Comparison of ENCODE assay signal across 9 cellular contexts in the genomic region with DNA sequence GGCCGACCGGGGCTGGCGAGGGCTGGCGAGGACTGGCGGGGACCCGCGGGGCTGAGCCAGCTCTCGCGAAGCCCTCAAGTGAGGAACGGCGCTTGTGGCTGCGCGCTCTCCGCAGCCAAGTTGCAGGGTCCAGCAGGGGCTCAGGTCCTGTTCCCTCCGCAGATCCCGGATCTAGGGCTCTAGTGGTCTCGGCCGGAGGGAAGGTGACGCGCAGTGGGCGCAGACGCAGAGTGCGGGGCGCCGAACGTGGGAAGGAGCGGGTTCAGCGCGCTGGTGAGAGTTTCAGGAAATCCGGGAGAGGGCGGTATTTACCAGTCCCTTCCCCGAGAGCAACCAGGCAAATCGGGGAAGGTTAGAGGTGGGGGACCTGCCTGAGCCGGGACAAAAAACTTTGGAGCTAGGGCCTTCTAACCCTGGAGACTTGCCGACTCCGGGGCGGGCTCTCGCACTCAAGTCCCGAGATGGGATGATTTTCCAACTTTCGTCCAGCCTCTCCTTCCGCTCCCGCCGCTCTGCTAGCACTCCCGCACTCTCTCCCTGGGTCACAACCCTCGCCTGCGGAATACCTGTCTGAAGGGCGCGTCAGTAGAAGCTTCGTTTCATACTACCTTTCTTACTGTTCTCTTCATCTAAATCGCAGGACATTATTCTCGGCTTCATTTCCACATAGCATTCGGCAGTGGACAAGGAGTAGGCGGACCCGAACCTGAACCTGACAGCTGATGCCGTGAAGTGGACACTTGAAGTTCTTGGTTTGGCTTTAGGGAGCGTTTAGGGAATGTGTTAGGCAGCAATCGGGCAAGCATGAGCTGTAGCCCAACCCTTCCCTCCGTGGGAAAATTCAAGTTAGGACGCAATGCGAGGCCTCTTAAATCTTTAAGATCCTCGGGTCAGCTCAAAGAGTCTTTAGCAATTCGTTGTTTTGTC. TPM values are rescaled to one million over a fixed set of nuclear protein-coding genes. Genes with fewer than 3 reads are reported as not detected.
DNase-seq lines count a peak whose midpoint lies in the region; ATAC-seq, FAIRE-seq and TF ChIP-seq lines count a peak whose summit lies in the region.
"Had no signal": no experiment of that assay in that cellular context is flagged by ENCODE, and none has a peak within 500 bp of the region (broad histone marks: within the 10 kb centered on the region; RNA-seq: fewer than 3 reads in every experiment).

No MANE protein-coding gene starts in this region.

- peaks cover 9% of the 10 kb centered on the region for H3K4me1 Mint-ChIP-seq in brain

- TF ChIP-seq EP300 in HepG2 (IDR thresholded peaks at IDR 0.05; ENCODE audit: low read depth in 2 of 2, low read length in 2 of 2) (no peak), HepG2 (CRISPR knock-in tag; IDR thresholded peaks at IDR 0.05; ENCODE audit: borderline replicate concordance) (no peak)

- peak overlapping the region; percentile 73 for H3K4me2 ChIP-seq in HepG2 (ENCODE audit: low read depth, low read length)

- H3K27me3 ChIP-seq in HepG2 (ENCODE audit: control insufficient read depth in 1 of 2, insufficient read depth in 2 of 2, low read length in 2 of 2) = peaks cover 12 to 44% of the 10 kb centered on the region in 2 experiments

- H3K9me3 Mint-ChIP-seq in brain = peaks cover 0 to 3% (median 0%) of the 10 kb centered on the region in 5 experiments

- WGBS in HepG2 (ENCODE audit: low lambda C conversion rate) = 13% methylated on average over 60 of the region's 62 CpGs

- TF ChIP-seq POLR2A in HepG2 (IDR thresholded peaks at IDR 0.05; ENCODE audit: insufficient read depth in 1 of 2, low read depth in 2 of 2, low read length in 2 of 2) = no peak

- no peak overlapping the region for H2AFZ ChIP-seq in HepG2 (ENCODE audit: low read length)

- no peak for FAIRE-seq in HepG2 (lab: Jason Lieb, UNC)

- no peaks in the 10 kb centered on the region for H3K79me2 ChIP-seq in HepG2 (ENCODE audit: insufficient read depth, low read length)

- TF ChIP-seq CTCF in brain (conservative IDR thresholded peaks at IDR 0.05) (peak; percentile 75 to 93), HepG2 (CRISPR knock-in tag; IDR thresholded peaks at IDR 0.05) (peak; percentile 97)

- ATAC-seq in HepG2 (peak; percentile 97), GM18861 (IDR thresholded peaks at IDR 0.05; ENCODE audit: unreplicated experiment) (no peak), GM19455 (IDR thresholded peaks at IDR 0.05; ENCODE audit: unreplicated experiment) (no peak), HG03135 (IDR thresholded peaks at IDR 0.05; ENCODE audit: unreplicated experiment) (no peak)

- no peaks in the 10 kb centered on the region for H4K20me1 ChIP-seq in HepG2 (ENCODE audit: insufficient read depth, low read length)

- H3K4me3 Mint-ChIP-seq in brain = peak overlapping the region; percentile 74 to 87 (median 81)
- H3K4me3 Mint-ChIP-seq: naive B cell had no signal

- no peaks in the 10 kb centered on the region for H3K36me3 Mint-ChIP-seq in brain
- H3K36me3 Mint-ChIP-seq: naive B cell had no signal

- H3K36me3 ChIP-seq in HepG2 (replicated peaks in 1 of 2; ENCODE audit: control insufficient read depth in 1 of 2, insufficient read depth in 2 of 2, low read length in 2 of 2) = no peaks in the 10 kb centered on the region

- no peaks in the 10 kb centered on the region for H3K9me3 ChIP-seq in HepG2 (ENCODE audit: low read length)

- intact Hi-C loops in HepG2 (cut with micrococcal nuclease; ENCODE audit: unreplicated experiment) = loop anchor here (1.0 to 5.0 kb wide), 4 partner anchors 99 to 502 kb away; no protein-coding TSS in a partner anchor

- peaks cover 12% of the 10 kb centered on the region for H3K4me1 ChIP-seq in HepG2 (ENCODE audit: insufficient read depth, low read length)

- no peak overlapping the region for H3K27ac ChIP-seq in HepG2 (ENCODE audit: extremely low read length, insufficient read depth, low read length)

- POLR2A ChIA-PET in HepG2 (lab: Yijun Ruan, JAX) = no interaction called here

- peak; percentile 84 for DNase-seq in DMS53 (lab: John Stamatoyannopoulos, UW)
- peak; percentile 42 for DNase-seq in NCI-H146 treated with DMSO at 0.1 percent for 48 hours (lab: John Stamatoyannopoulos, UW; ENCODE audit: unreplicated experiment)
- DNase-seq in HepG2 (ENCODE audit: low spot score) = peak; percentile 61
- no peak for DNase-seq in globus pallidus (ENCODE audit: low spot score)
- DNase-seq: naive B cell had no signal

- CTCF ChIA-PET in HepG2 (lab: Yijun Ruan, JAX; ENCODE audit: low intra/inter-chr PET ratio, low total read pairs) = interaction anchor here (0.7 to 4.2 kb wide), 3 partner anchors 99 to 502 kb away, joined by 5 to 39 read pairs (median 19); no protein-coding TSS in a partner anchor

- in situ Hi-C loops in HepG2 (cut with HindIII; ENCODE audit: extremely low pct_ligation_motif_present, low pct_unique_long_range_greater_than_20kb) = loop anchor here (5.0 kb wide), 2 partner anchors 289 to 504 kb away; no protein-coding TSS in a partner anchor

- H3K27ac Mint-ChIP-seq in brain = no peak overlapping the region
- H3K27ac Mint-ChIP-seq: naive B cell had no signal

- peaks cover 98% of the 10 kb centered on the region for H3K27me3 Mint-ChIP-seq in brain

- BruUV-seq in HepG2 (replicated peaks; lab: Mats Ljungman, UMichigan) = no TSS peak

- TF ChIP-seq RAD21 in HepG2 (CRISPR knock-in tag; IDR thresholded peaks at IDR 0.05) = peak; percentile 86

- peak overlapping the region; percentile 2 to 68 (median 8); a peak in 4 of 6 replicates for H3K4me3 ChIP-seq in HepG2 (replicated peaks in 1 of 3; ENCODE audit: insufficient read depth in 1 of 3, low read depth in 2 of 3, low read length in 3 of 3)

- H3K9ac ChIP-seq in HepG2 (ENCODE audit: insufficient read depth, low read depth, low read length) = no peak overlapping the region

TF ChIP-seq in HepG2, 621 proteins besides CTCF, POLR2A, EP300 and RAD21 (continues in another document):
- TF ChIP-seq PHF21A (CRISPR knock-in tag; IDR thresholded peaks at IDR 0.05) (0 out of 2 replicates have a peak, but pooled peaks have one; percentile 24), KLF6 (CRISPR knock-in tag; IDR thresholded peaks at IDR 0.05) (0 out of 2 replicates have a peak, but pooled peaks have one; percentile 54), CBX1 (IDR thresholded peaks at IDR 0.05; ENCODE audit: low read depth) (no peak), TBX3 (IDR thresholded peaks at IDR 0.05; ENCODE audit: borderline replicate concordance) (no peak), ZNF660 (CRISPR knock-in tag; IDR thresholded peaks at IDR 0.05; ENCODE audit: borderline replicate concordance, low read depth) (no peak)
- TF ChIP-seq, protein P1, sequence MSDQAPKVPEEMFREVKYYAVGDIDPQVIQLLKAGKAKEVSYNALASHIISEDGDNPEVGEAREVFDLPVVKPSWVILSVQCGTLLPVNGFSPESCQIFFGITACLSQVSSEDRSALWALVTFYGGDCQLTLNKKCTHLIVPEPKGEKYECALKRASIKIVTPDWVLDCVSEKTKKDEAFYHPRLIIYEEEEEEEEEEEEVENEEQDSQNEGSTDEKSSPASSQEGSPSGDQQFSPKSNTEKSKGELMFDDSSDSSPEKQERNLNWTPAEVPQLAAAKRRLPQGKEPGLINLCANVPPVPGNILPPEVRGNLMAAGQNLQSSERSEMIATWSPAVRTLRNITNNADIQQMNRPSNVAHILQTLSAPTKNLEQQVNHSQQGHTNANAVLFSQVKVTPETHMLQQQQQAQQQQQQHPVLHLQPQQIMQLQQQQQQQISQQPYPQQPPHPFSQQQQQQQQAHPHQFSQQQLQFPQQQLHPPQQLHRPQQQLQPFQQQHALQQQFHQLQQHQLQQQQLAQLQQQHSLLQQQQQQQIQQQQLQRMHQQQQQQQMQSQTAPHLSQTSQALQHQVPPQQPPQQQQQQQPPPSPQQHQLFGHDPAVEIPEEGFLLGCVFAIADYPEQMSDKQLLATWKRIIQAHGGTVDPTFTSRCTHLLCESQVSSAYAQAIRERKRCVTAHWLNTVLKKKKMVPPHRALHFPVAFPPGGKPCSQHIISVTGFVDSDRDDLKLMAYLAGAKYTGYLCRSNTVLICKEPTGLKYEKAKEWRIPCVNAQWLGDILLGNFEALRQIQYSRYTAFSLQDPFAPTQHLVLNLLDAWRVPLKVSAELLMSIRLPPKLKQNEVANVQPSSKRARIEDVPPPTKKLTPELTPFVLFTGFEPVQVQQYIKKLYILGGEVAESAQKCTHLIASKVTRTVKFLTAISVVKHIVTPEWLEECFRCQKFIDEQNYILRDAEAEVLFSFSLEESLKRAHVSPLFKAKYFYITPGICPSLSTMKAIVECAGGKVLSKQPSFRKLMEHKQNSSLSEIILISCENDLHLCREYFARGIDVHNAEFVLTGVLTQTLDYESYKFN (CRISPR knock-in tag; conservative IDR thresholded peaks at IDR 0.05) = no peak

RNA-seq across cellular contexts. Expression of a gene that starts 13.6 kb away (rescaled TPM):
- polyA plus RNA-seq in brain (ENCODE audit: insufficient read depth, low read depth, low replicate concordance) (2.8 TPM), HepG2 (2011; rRNA removed) (0.03 TPM in 2 replicates)
- total RNA-seq in HepG2 (2016; rRNA removed; fragmentation: Illumina TruSeq; extraction: Trizol) = not detected in 2 replicates
- not detected in 2 replicates for total RNA-seq in HepG2 (2016; cell fraction: cytosol; rRNA removed; fragmentation: Illumina TruSeq; extraction: Trizol; ENCODE audit: low read depth)
- not detected in 2 replicates for total RNA-seq in HepG2 (2016; cell fraction: insoluble cytoplasmic fraction; rRNA removed; fragmentation: Illumina TruSeq; extraction: Trizol)
- not detected in 2 replicates for total RNA-seq in HepG2 (2016; cell fraction: membrane; rRNA removed; fragmentation: Illumina TruSeq; extraction: Trizol)
- total RNA-seq in HepG2 (2016; cell fraction: nucleus; rRNA removed; fragmentation: Illumina TruSeq; extraction: Trizol) = not detected in 2 replicates
- not detected in 2 replicates for polyA plus RNA-seq in HepG2 (2011; cell fraction: cytosol; rRNA removed)
- polyA plus RNA-seq in HepG2 (2011; cell fraction: nucleus; rRNA removed) = 0.24 TPM in 1 of 2 replicates, not detected in the other
- polyA plus RNA-seq in HepG2 (2012) = 0.04 and 0.09 TPM in 2 replicates
- polyA plus RNA-seq in HepG2 (2016; cell fraction: cytosol; fragmentation: Illumina TruSeq; extraction: Trizol; ENCODE audit: low read depth) = not detected in 2 replicates
- polyA plus RNA-seq in HepG2 (2016; cell fraction: insoluble cytoplasmic fraction; fragmentation: Illumina TruSeq; extraction: Trizol; ENCODE audit: low read depth) = not detected in 2 replicates
- not detected in 2 replicates for polyA plus RNA-seq in HepG2 (2016; cell fraction: membrane; fragmentation: Illumina TruSeq; extraction: Trizol; ENCODE audit: low read depth)
- not detected in 2 replicates for polyA plus RNA-seq in HepG2 (2016; cell fraction: nucleus; fragmentation: Illumina TruSeq; extraction: Trizol; ENCODE audit: insufficient read depth, low read depth)
- polyA minus RNA-seq in HepG2 (2011; rRNA and poly(A)+ RNA removed; ENCODE audit: low replicate concordance) = 2.0 TPM in 1 of 2 replicates, not detected in the other
- polyA minus RNA-seq in HepG2 (2011; cell fraction: cytosol; rRNA and poly(A)+ RNA removed) = not detected in 2 replicates
- polyA minus RNA-seq in HepG2 (2011; cell fraction: nucleus; rRNA and poly(A)+ RNA removed) = 0.13 TPM in 1 of 2 replicates, not detected in the other
